In genomic region chr10:103397191-103397825, GRCh38 we compare ENCODE assay signal across 1 cellular context.
TF ChIP-seq lines count a peak whose summit lies in the region.

No MANE protein-coding gene starts in this region.

TF ChIP-seq in endothelial cell of umbilical vein, 7 proteins besides CTCF, POLR2A, EP300 and RAD21:
- TF ChIP-seq JUN (IDR thresholded peaks at IDR 0.05; ENCODE audit: borderline replicate concordance, insufficient read depth, insufficient read length, low read depth) (no peak), MAX (IDR thresholded peaks at IDR 0.05; ENCODE audit: insufficient read depth, insufficient read length) (no peak), MYC (IDR thresholded peaks at IDR 0.05; ENCODE audit: low read depth, low read length) (no peak), POLR2AphosphoS5 (IDR thresholded peaks at IDR 0.05; ENCODE audit: insufficient read depth, low read depth, low read length) (no peak), FOS (IDR thresholded peaks at IDR 0.05; ENCODE audit: borderline replicate concordance, insufficient read depth, low read length) (no peak), GATA2 (IDR thresholded peaks at IDR 0.05; ENCODE audit: insufficient read depth, insufficient read length, low read depth, low read length) (no peak), EZH2 (IDR thresholded peaks at IDR 0.05; ENCODE audit: borderline replicate concordance, low read depth, low read length, severe bottlenecking) (no peak)
